Comparison of ENCODE assay signal across 8 cellular contexts in genomic region chr1:100249537-100250257, GRCh38.
DNase-seq lines count a peak whose midpoint lies in the region; ATAC-seq and TF ChIP-seq lines count a peak whose summit lies in the region.

DBT (minus strand) TSS chr1:100249834; CDS start chr1:100249820, 14 bp downstream.

- DNase-seq in COLO668 (lab: John Stamatoyannopoulos, UW; ENCODE audit: unreplicated experiment) (peak; percentile 94), GM20000 (ENCODE audit: low spot score) (peak; percentile 93), HS-5 (ENCODE audit: low read depth) (peak; percentile 70), medulla oblongata (ENCODE audit: extremely low spot score) (peak; percentile 99)
- DNase-seq in NK-92 treated with Interleukin-12 subunit alpha and Interleukin-12 subunit beta, amount 100 ng/mL, for 24 hours (lab: John Stamatoyannopoulos, UW) = peak; percentile 89
- DNase-seq in activated CD8-positive, alpha-beta memory T cell treated with anti-CD3 and anti-CD28 coated beads for 24 hours = peak; percentile 92
- peak; percentile 82 to 86 (median 85) for DNase-seq in effector memory CD8-positive, alpha-beta T cell
- peak; percentile 86 for DNase-seq in stimulated activated CD8-positive, alpha-beta memory T cell treated with anti-CD3 and anti-CD28 coated beads, Interleukin-12 subunit alpha, Interleukin-12 subunit beta, amount 100 ng/mL, for 1 hour (ENCODE audit: low read depth)

- H3K36me3 Mint-ChIP-seq in effector memory CD8-positive, alpha-beta T cell (ENCODE audit: insufficient read depth) = no peaks in the 10 kb centered on the region

- H3K9me3 Mint-ChIP-seq in effector memory CD8-positive, alpha-beta T cell = no peaks in the 10 kb centered on the region

- H3K27me3 Mint-ChIP-seq in effector memory CD8-positive, alpha-beta T cell = no peaks in the 10 kb centered on the region

- no peak within 1 kb of the TSS for H3K27ac Mint-ChIP-seq in effector memory CD8-positive, alpha-beta T cell

- TF ChIP-seq CTCF in GM20000 (IDR thresholded peaks at IDR 0.05; ENCODE audit: extremely low read depth, missing control alignments) = no peak

- peaks cover 7 to 11% of the 10 kb centered on the region in 2 donors for H3K4me1 Mint-ChIP-seq in effector memory CD8-positive, alpha-beta T cell (ENCODE audit: low read depth in 2 of 2)

- peak; percentile 99 for ATAC-seq in effector memory CD8-positive, alpha-beta T cell (replicated peaks)

- no peak within 1 kb of the TSS for H3K4me3 Mint-ChIP-seq in effector memory CD8-positive, alpha-beta T cell

Comparison
In these comparisons a context has a peak if more than half of its experiments do, and no peak if none do; other contexts are left out.
1. Peak in every context shown above with its lines: DNase-seq and ATAC-seq.